Comparison of ENCODE assay signal across 17 cellular contexts in the genomic region with DNA sequence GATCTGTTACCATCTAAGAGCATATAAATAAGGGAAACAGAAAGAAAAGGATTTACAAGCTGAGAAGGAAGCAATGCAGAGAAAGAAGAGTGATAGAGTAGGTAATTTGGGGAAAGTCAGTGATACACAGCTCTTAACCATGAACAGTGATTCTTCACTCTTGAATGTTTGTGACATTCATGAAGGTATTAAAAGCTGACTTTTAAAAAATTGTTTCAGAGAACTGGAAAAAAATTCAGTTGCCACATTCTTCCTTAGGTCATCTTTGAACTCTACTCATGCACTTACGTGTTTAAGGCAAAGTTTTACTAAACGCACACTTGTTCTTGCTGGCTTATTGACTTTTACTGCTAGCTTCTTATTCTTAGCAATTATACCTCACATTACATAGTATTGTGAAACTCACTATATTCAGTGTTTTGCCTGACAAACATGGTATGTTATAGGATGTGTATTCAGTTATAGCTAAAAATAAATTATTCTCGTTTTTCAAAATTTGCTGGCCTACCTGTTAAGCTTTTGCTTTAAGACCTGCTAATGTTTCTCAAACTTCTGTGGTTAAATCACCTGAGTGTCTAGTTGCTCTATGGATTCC. TPM values are rescaled to one million over a fixed set of nuclear protein-coding genes. Genes with fewer than 3 reads are reported as not detected.
DNase-seq lines count a peak whose midpoint lies in the region; ATAC-seq and TF ChIP-seq lines count a peak whose summit lies in the region.
"Had no signal": no experiment of that assay in that cellular context is flagged by ENCODE, and none has a peak within 500 bp of the region (broad histone marks: within the 10 kb centered on the region; RNA-seq: fewer than 3 reads in every experiment).

No MANE protein-coding gene starts in this region.

- no peaks in the 10 kb centered on the region for H3K9me3 ChIP-seq in OCI-LY7 (ENCODE audit: low read length)
- H3K9me3 ChIP-seq in smooth muscle cell (replicated peaks; ENCODE audit: low read depth): no peaks in the 10 kb centered on the region

- WGBS in smooth muscle cell (ENCODE audit: low lambda C conversion rate): 80% methylated on average over 3 of the region's 3 CpGs

- H3K27ac ChIP-seq in OCI-LY7 (ENCODE audit: low read depth, low read length, poor library complexity, severe bottlenecking): peak overlapping the region; percentile 14
- peak overlapping the region; percentile 94 for H3K27ac ChIP-seq in smooth muscle cell (ENCODE audit: low read depth)
- H3K27ac ChIP-seq in RWPE1: no peak overlapping the region
- H3K27ac ChIP-seq: KMS-11, WERI-Rb-1 had no signal

- H4K20me1 ChIP-seq in OCI-LY7 (ENCODE audit: insufficient read depth, low read length) (peaks cover 57% of the 10 kb centered on the region), smooth muscle cell (ENCODE audit: low read depth) (peaks cover 96% of the 10 kb centered on the region)

- H2AFZ ChIP-seq in OCI-LY7 (ENCODE audit: low read length): no peak overlapping the region
- H2AFZ ChIP-seq in smooth muscle cell (ENCODE audit: low read depth): no peak overlapping the region

- H3K27ac Mint-ChIP-seq in activated naive CD8-positive, alpha-beta T cell: peak overlapping the region; percentile 50
- no peak overlapping the region for H3K27ac Mint-ChIP-seq in activated naive CD8-positive, alpha-beta T cell treated with anti-CD3 and anti-CD28 coated beads for 36 hours
- H3K27ac Mint-ChIP-seq: stimulated activated naive CD8-positive, alpha-beta T cell treated with anti-CD3 and anti-CD28 coated beads, Interleukin-15, Interleukin-2, amounts not matched to agents 100 ng/mL and 50 ng/mL, for 24 hours had no signal

- ATAC-seq in HG03378 (IDR thresholded peaks at IDR 0.05; ENCODE audit: unreplicated experiment): no peak
- ATAC-seq in GM21737 (IDR thresholded peaks at IDR 0.05; ENCODE audit: unreplicated experiment): no peak

- H3K36me3 ChIP-seq in OCI-LY7 (ENCODE audit: insufficient read depth, low read length) (peaks cover 26% of the 10 kb centered on the region), smooth muscle cell (ENCODE audit: low read depth) (no peaks in the 10 kb centered on the region)
- H3K36me3 ChIP-seq: WERI-Rb-1 had no signal

- peaks cover 4% of the 10 kb centered on the region for H3F3A ChIP-seq in smooth muscle cell (ENCODE audit: low read depth)

- H3K9me3 Mint-ChIP-seq in activated naive CD8-positive, alpha-beta T cell (ENCODE audit: low read depth): no peaks in the 10 kb centered on the region
- H3K9me3 Mint-ChIP-seq in activated naive CD8-positive, alpha-beta T cell treated with anti-CD3 and anti-CD28 coated beads for 36 hours: no peaks in the 10 kb centered on the region
- H3K9me3 Mint-ChIP-seq: stimulated activated naive CD8-positive, alpha-beta T cell treated with anti-CD3 and anti-CD28 coated beads, Interleukin-15, Interleukin-2, amounts not matched to agents 100 ng/mL and 50 ng/mL, for 24 hours had no signal

- peak overlapping the region; percentile 58 for H3K4me3 Mint-ChIP-seq in activated naive CD8-positive, alpha-beta T cell
- no peak overlapping the region for H3K4me3 Mint-ChIP-seq in activated naive CD8-positive, alpha-beta T cell treated with anti-CD3 and anti-CD28 coated beads for 36 hours
- H3K4me3 Mint-ChIP-seq: stimulated activated naive CD8-positive, alpha-beta T cell treated with anti-CD3 and anti-CD28 coated beads, Interleukin-15, Interleukin-2, amounts not matched to agents 100 ng/mL and 50 ng/mL, for 24 hours had no signal

- H3K4me1 ChIP-seq in OCI-LY7 (ENCODE audit: insufficient read depth, low read length, poor library complexity, severe bottlenecking) (peaks cover 75% of the 10 kb centered on the region), smooth muscle cell (ENCODE audit: low read depth) (peaks cover 45% of the 10 kb centered on the region)

- CTCF ChIA-PET in OCI-LY7 (lab: Charles Lee; ENCODE audit: unreplicated experiment) (no interaction called here), RWPE1 (lab: Yijun Ruan, JAX) (interaction anchor here (0.6 kb wide), 1 partner anchor 38 kb away, joined by 5 read pairs; no protein-coding TSS in a partner anchor)

- no peak for DNase-seq in activated naive CD8-positive, alpha-beta T cell treated with anti-CD3 and anti-CD28 coated beads for 36 hours
- DNase-seq in OCI-LY7 (ENCODE audit: low spot score) (no peak), fibroblast of peridontal ligament (ENCODE audit: extremely low read depth) (peak; percentile 35), smooth muscle cell (lab: John Stamatoyannopoulos, UW; ENCODE audit: unreplicated experiment) (no peak), RWPE1 (ENCODE audit: low spot score) (no peak)
- DNase-seq: anterior cingulate cortex; effector CD4-positive, alpha-beta T cell; GOT3; mesendoderm; NCI-H1436 treated with DMSO at 0.1 percent for 48 hours; OCI-M1; WERI-Rb-1 had no signal

- H3K27me3 Mint-ChIP-seq in activated naive CD8-positive, alpha-beta T cell: no peaks in the 10 kb centered on the region
- no peaks in the 10 kb centered on the region for H3K27me3 Mint-ChIP-seq in activated naive CD8-positive, alpha-beta T cell treated with anti-CD3 and anti-CD28 coated beads for 36 hours
- H3K27me3 Mint-ChIP-seq: stimulated activated naive CD8-positive, alpha-beta T cell treated with anti-CD3 and anti-CD28 coated beads, Interleukin-15, Interleukin-2, amounts not matched to agents 100 ng/mL and 50 ng/mL, for 24 hours had no signal

- H3K36me3 Mint-ChIP-seq in activated naive CD8-positive, alpha-beta T cell: peaks cover 8% of the 10 kb centered on the region
- peaks cover 49% of the 10 kb centered on the region for H3K36me3 Mint-ChIP-seq in activated naive CD8-positive, alpha-beta T cell treated with anti-CD3 and anti-CD28 coated beads for 36 hours

- peaks cover 92% of the 10 kb centered on the region for H3K79me2 ChIP-seq in OCI-LY7 (ENCODE audit: insufficient read depth, low read depth, low read length)
- H3K79me2 ChIP-seq in smooth muscle cell (ENCODE audit: low read depth): peaks cover 96% of the 10 kb centered on the region

- TF ChIP-seq CTCF in OCI-LY7 (conservative IDR thresholded peaks at IDR 0.05; ENCODE audit: low read length) (no peak), smooth muscle cell (IDR thresholded peaks at IDR 0.05; ENCODE audit: borderline replicate concordance, insufficient read depth, poor library complexity, severe bottlenecking) (no peak), RWPE1 (conservative IDR thresholded peaks at IDR 0.05; ENCODE audit: low read depth) (no peak)

- no peaks in the 10 kb centered on the region for H3K27me3 ChIP-seq in smooth muscle cell (ENCODE audit: low read depth)

- no peak overlapping the region for H3K4me3 ChIP-seq in OCI-LY7 (ENCODE audit: low read depth, low read length, poor library complexity, severe bottlenecking)
- no peak overlapping the region for H3K4me3 ChIP-seq in smooth muscle cell

- intact Hi-C loops in OCI-LY7 (cut with micrococcal nuclease; ENCODE audit: unreplicated experiment): no loop called here

- peaks cover 83% of the 10 kb centered on the region for H3K4me1 Mint-ChIP-seq in activated naive CD8-positive, alpha-beta T cell (ENCODE audit: low read depth)
- H3K4me1 Mint-ChIP-seq in activated naive CD8-positive, alpha-beta T cell treated with anti-CD3 and anti-CD28 coated beads for 36 hours: peaks cover 76% of the 10 kb centered on the region

- H3K4me2 ChIP-seq in OCI-LY7 (ENCODE audit: low read length) (peak overlapping the region; percentile 21), smooth muscle cell (peak overlapping the region; percentile 63)
- H3K4me2 ChIP-seq: KMS-11 had no signal

- BruUV-seq in OCI-LY7 (replicated peaks; lab: Mats Ljungman, UMichigan): no TSS peak

- H3K9me2 ChIP-seq in OCI-LY7 (ENCODE audit: insufficient read depth, low read length): no peaks in the 10 kb centered on the region

- POLR2A ChIA-PET in OCI-LY7 (lab: Charles Lee): interaction anchor here (0.5 to 2.1 kb wide), 10 partner anchors 8 to 230 kb away, joined by 3 to 20 read pairs (median 6); partner anchors contain the start of gene HIF1A
- POLR2A ChIA-PET in RWPE1 (lab: Yijun Ruan, JAX; ENCODE audit: low non-redundant PET): no interaction called here

- H3K9ac ChIP-seq in smooth muscle cell (ENCODE audit: low read depth): peak overlapping the region; percentile 9
- H3K9ac ChIP-seq: KMS-11 had no signal

RNA-seq across cellular contexts. Expression of gene HIF1A, which starts 10.9 kb away (rescaled TPM):
- total RNA-seq in activated naive CD8-positive, alpha-beta T cell treated with anti-CD3 and anti-CD28 coated beads for 36 hours: 100 to 1,000 TPM; 157 to 158 TPM
- 59.5 and 71.7 TPM in 2 replicates for total RNA-seq in OCI-LY7 (2014; rRNA removed; shearing (Covaris generic))
- total RNA-seq in OCI-LY7 (2022) (88.1 and 93.7 TPM in 2 replicates), smooth muscle cell (333 and 376 TPM in 2 replicates)
- polyA plus RNA-seq in smooth muscle cell: 140 and 152 TPM in 2 replicates

RNA-seq across cellular contexts. Expression of gene SNAPC1, which starts 56.0 kb away (rescaled TPM):
- total RNA-seq in activated naive CD8-positive, alpha-beta T cell treated with anti-CD3 and anti-CD28 coated beads for 36 hours: 10 to 100 TPM in 1 of 2 experiments, 1 to 10 TPM in 1; 9.2 to 10.2 TPM
- 10.5 and 11.7 TPM in 2 replicates for total RNA-seq in OCI-LY7 (2014; rRNA removed; shearing (Covaris generic))
- total RNA-seq in OCI-LY7 (2022): 9.5 and 12.1 TPM in 2 replicates
- total RNA-seq in smooth muscle cell: 13.3 and 13.5 TPM in 2 replicates
- polyA plus RNA-seq in smooth muscle cell: 6.1 and 8.4 TPM in 2 replicates
